In the genomic region with DNA sequence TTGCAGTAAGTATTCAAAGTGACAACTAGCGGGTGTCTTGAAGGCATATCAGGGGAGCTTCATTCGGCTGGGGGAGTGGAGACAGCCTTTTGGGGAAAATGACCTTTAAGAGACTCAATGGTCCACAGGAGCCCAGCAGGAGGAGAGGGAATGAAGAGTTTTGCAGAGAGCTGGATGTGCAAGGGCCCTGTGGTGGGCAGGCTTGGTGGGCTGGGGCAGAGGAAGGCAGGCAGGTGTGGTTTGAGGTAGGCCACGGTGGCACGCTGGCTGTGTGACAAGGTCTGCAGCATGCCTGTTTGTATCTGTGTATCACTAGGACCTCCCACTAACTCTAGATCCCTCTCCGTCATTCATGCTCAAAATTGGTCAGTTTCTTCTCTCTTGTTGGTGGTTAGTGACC, we compare ENCODE assay signal across 9 cellular contexts. TPM values are rescaled to one million over a fixed set of nuclear protein-coding genes. Genes with fewer than 3 reads are reported as not detected.
"Had no signal": no experiment of that assay in that cellular context is flagged by ENCODE, and none has a peak within 500 bp of the region (broad histone marks: within the 10 kb centered on the region; RNA-seq: fewer than 3 reads in every experiment).

No MANE protein-coding gene starts in this region.

- H3K9me3 ChIP-seq: HAP-1 had no signal

- H3K9ac ChIP-seq: GM23248 had no signal

- ATAC-seq: HCT116, K562 had no signal

- H3K27ac ChIP-seq: GM23248 had no signal

- H2AFZ ChIP-seq: GM23248 had no signal

- H3K36me3 ChIP-seq: HAP-1 had no signal

- H3K4me3 ChIP-seq: GM23248, HAP-1, K562 had no signal

- DNase-seq: GM23248, GOT3, H7, IMR-90 had no signal

- H3K4me1 ChIP-seq: HAP-1 had no signal

RNA-seq across cellular contexts. Expression of gene CD8B2, which starts 53.7 kb away (rescaled TPM):
- total RNA-seq: GM23248, H4, H7, HT-29, IMR-90, K562 had no signal
- polyA plus RNA-seq: GM23248, IMR-90 had no signal
